In the genomic region with DNA sequence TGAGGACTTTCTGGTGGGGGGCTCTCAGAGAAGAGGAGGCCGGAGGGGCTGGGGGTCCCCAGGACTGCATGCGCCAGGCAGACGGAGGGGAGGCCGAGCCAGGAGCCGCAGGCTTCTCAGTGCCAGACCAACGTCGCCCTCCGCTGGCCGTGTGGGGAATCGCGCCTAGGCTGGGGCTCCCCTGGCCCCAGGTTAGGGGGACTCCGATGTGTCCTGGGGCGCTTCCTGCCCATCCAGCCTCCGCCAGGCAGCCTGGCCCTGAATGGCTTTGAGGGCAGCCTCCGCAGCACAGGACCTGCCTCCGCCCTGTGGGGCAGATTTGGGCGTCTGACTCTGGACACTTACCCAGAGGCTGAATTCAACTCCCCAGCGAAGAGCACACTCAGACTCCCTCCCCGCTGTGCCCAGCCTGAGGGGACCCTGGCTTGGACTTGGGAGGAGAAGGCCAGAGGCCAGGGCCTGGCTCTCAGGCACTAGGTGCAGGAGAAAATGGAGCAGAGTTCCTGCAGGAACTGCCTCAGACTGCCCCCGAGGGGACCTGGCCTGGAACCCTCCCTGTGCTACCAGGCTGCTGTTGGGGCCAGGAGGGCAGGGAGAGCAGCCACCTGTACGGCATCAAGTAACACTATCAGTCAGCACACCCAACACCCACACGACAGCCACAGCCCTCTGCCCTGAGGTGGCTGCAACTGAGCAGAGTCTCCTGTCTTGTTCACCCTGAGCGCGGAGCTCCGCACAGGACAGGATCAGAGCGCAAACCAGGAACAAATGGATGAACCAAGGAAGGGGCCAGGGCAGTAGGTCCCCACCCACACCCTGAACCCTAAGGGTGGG, we compare ENCODE assay signal across 9 cellular contexts. TPM values are rescaled to one million over a fixed set of nuclear protein-coding genes. Genes with fewer than 3 reads are reported as not detected.
DNase-seq lines count a peak whose midpoint lies in the region; ATAC-seq and TF ChIP-seq lines count a peak whose summit lies in the region.
"Had no signal": no experiment of that assay in that cellular context is flagged by ENCODE, and none has a peak within 500 bp of the region (broad histone marks: within the 10 kb centered on the region; RNA-seq: fewer than 3 reads in every experiment).

No MANE protein-coding gene starts in this region.

- intact Hi-C loops in upper lobe of right lung (cut with DNase I) = no loop called here

- peak; percentile 52 for DNase-seq in stimulated activated CD4-positive, alpha-beta T cell treated with anti-CD3 and anti-CD28 coated beads, Interleukin-15, amount 100 ng/mL, for 24 hours
- no peak for DNase-seq in stimulated activated CD4-positive, alpha-beta T cell treated with anti-CD3 and anti-CD28 coated beads, Interleukin-4, amount 100 ng/mL, for 1 hour
- DNase-seq in NT2/D1 (ENCODE audit: low read depth, low spot score) = no peak
- DNase-seq in fibroblast of mammary gland (ENCODE audit: low read depth) = no peak
- peak; percentile 58 for DNase-seq in upper lobe of right lung
- DNase-seq in HCEC 1CT = no peak
- DNase-seq in putamen (ENCODE audit: low spot score) = no peak

- peaks cover 10% of the 10 kb centered on the region; the same call in 1 of the 2 replicates for H3K9me3 ChIP-seq in NT2/D1 (ENCODE audit: insufficient read depth, low read length)
- no peaks in the 10 kb centered on the region for H3K9me3 ChIP-seq in upper lobe of right lung

- no peak overlapping the region for H3K27ac ChIP-seq in upper lobe of right lung

- peak; percentile 33 for TF ChIP-seq CTCF in fibroblast of mammary gland (conservative IDR thresholded peaks at IDR 0.05; ENCODE audit: control insufficient read depth, insufficient read depth, low read depth, low read length)
- TF ChIP-seq CTCF in upper lobe of right lung (IDR thresholded peaks at IDR 0.05) = peak; percentile 35

- H3K36me3 ChIP-seq in NT2/D1 (ENCODE audit: insufficient read depth, insufficient read length, low read length) = no peaks in the 10 kb centered on the region
- H3K36me3 ChIP-seq in upper lobe of right lung = no peaks in the 10 kb centered on the region

- peak overlapping the region; percentile 57 for H3K9ac ChIP-seq in NT2/D1 (ENCODE audit: insufficient read length, low read depth)

- H3K27me3 ChIP-seq in NT2/D1 (ENCODE audit: insufficient read depth, insufficient read length) (peaks cover 82% of the 10 kb centered on the region), upper lobe of right lung (peaks cover 29% of the 10 kb centered on the region)

- peak overlapping the region; percentile 65 for H3K4me3 ChIP-seq in NT2/D1 (ENCODE audit: insufficient read length, low read depth)
- H3K4me3 ChIP-seq in fibroblast of mammary gland (ENCODE audit: control insufficient read depth, low read depth, low read length) = no peak overlapping the region
- no peak overlapping the region for H3K4me3 ChIP-seq in upper lobe of right lung

- H3K4me1 ChIP-seq in NT2/D1 (ENCODE audit: insufficient read depth, insufficient read length) = peaks cover 13% of the 10 kb centered on the region
- H3K4me1 ChIP-seq in upper lobe of right lung = no peaks in the 10 kb centered on the region

- ATAC-seq in upper lobe of right lung (no peak), HG03196 (IDR thresholded peaks at IDR 0.05; ENCODE audit: unreplicated experiment) (no peak)

RNA-seq across cellular contexts. Expression of a gene that starts 0.6 kb away (rescaled TPM):
- total RNA-seq in upper lobe of right lung = not detected
- total RNA-seq: M059J had no signal

Comparison
In these comparisons a context has a peak if more than half of its experiments do, and no peak if none do; other contexts are left out.
1. DNase-seq: peak in stimulated activated CD4-positive, alpha-beta T cell treated with anti-CD3 and anti-CD28 coated beads, Interleukin-15, amount 100 ng/mL, for 24 hours (single experiment) and upper lobe of right lung (single experiment); none in stimulated activated CD4-positive, alpha-beta T cell treated with anti-CD3 and anti-CD28 coated beads, Interleukin-4, amount 100 ng/mL, for 1 hour (single experiment), NT2/D1 (single experiment), fibroblast of mammary gland (single experiment), HCEC 1CT (single experiment) and putamen (single experiment).